In the genomic region with DNA sequence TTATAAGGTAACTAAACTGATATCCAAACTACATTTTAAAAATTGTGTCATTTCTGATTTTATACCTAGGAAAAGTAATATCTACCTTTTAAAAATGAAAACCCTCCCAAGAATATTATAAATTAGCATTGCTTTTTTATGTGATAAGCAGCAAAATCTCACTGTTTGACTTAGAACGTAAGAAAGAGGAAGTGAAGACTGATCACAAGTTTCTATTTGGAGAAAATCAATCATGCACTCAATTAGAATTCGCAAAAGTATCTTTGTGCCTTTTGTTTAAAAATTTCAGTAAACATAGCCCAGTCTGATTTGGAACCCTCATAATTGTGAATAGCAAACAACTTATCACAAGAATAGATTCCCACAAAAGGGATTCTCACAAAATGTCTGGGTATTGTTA, we compare ENCODE assay signal across 20 cellular contexts.
DNase-seq lines count a peak whose midpoint lies in the region; ATAC-seq lines count a peak whose summit lies in the region.
"Had no signal": no experiment of that assay in that cellular context is flagged by ENCODE, and none has a peak within 500 bp of the region (broad histone marks: within the 10 kb centered on the region; RNA-seq: fewer than 3 reads in every experiment).

No MANE protein-coding gene starts in this region.

- ATAC-seq in GM18502 (IDR thresholded peaks at IDR 0.05; ENCODE audit: poor library complexity, unreplicated experiment) (peak; percentile 83), GM19372 (IDR thresholded peaks at IDR 0.05; ENCODE audit: low read depth, unreplicated experiment) (peak; percentile 73), HG02938 (IDR thresholded peaks at IDR 0.05; ENCODE audit: unreplicated experiment) (peak; percentile 76), HG03575 (IDR thresholded peaks at IDR 0.05; ENCODE audit: extremely low read depth, insufficient number of reproducible peaks, low FRiP score, unreplicated experiment) (peak; percentile 60)
- ATAC-seq: activated CD8-positive, alpha-beta memory T cell treated with anti-CD3 and anti-CD28 coated beads, Interleukin-2, amount 10 ng/mL, durations not matched to agents 7 days and 5 days; left cardiac atrium; Panc1 had no signal

- no peak for DNase-seq in activated effector memory CD4-positive, alpha-beta T cell treated with Interleukin-2 at 50 U/mL for 16 hours
- DNase-seq in SW480 (ENCODE audit: low spot score) (no peak), NCI-H82 treated with DMSO at 0.1 percent for 48 hours (lab: John Stamatoyannopoulos, UW; ENCODE audit: unreplicated experiment) (no peak), NCI-H2029 treated with DMSO at 0.1 percent for 48 hours (lab: John Stamatoyannopoulos, UW) (no peak)
- DNase-seq: activated CD4-positive, CD25-positive, alpha-beta regulatory T cell treated with anti-CD3 and anti-CD28 coated beads, Interleukin-2, amount 50 U/mL, for 72 hours; activated CD8-positive, alpha-beta memory T cell treated with anti-CD3 and anti-CD28 coated beads, Interleukin-2, amount 10 ng/mL, durations not matched to agents 7 days and 5 days; activated effector memory CD4-positive, alpha-beta T cell treated with anti-CD3 and anti-CD28 coated beads, Interleukin-2, amount 50 U/mL, for 16 hours; CD4-positive, alpha-beta memory T cell; central memory CD4-positive, alpha-beta T cell; DMS79 treated with DMSO at 0.1 percent for 48 hours; left cardiac atrium; NCI-H1436; NCI-H82; stimulated activated CD4-positive, alpha-beta T cell treated with anti-CD3 and anti-CD28 coated beads, Interleukin-2, amount 100 ng/mL, for 48 hours; T1000 had no signal
